ENCODE assay signal across 16 cellular contexts in the genomic region with DNA sequence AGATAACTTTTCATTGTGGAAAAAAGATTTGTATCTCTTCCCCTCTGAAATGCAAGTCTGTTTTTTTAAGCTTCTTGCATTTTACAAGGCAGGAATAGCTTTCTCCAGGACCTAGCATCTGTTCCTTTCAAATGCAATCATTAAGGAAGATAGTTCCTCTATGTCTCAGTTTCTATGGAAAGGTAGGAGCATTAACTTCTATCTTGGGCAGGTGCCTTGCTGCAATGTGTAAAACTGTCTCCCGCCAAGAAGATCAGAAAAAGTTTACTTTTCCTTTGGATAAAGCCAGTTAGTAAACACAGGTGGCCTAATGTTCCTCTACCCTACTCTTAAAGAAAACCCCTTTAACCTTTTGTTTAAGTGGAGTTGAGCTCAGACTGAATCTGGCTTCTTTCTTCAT.
DNase-seq lines count a peak whose midpoint lies in the region; ATAC-seq and TF ChIP-seq lines count a peak whose summit lies in the region.
"Had no signal": no experiment of that assay in that cellular context is flagged by ENCODE, and none has a peak within 500 bp of the region (broad histone marks: within the 10 kb centered on the region; RNA-seq: fewer than 3 reads in every experiment).

No MANE protein-coding gene starts in this region.

- H3K36me3 Mint-ChIP-seq in WTC11: no peaks in the 10 kb centered on the region
- H3K36me3 Mint-ChIP-seq in natural killer cell treated with Interleukin-12 subunit alpha and Interleukin-12 subunit beta and Interleukin-15 and Interleukin-18, amount 100 ng/mL, for 72 hours: no peaks in the 10 kb centered on the region
- H3K36me3 Mint-ChIP-seq: CD4-positive, alpha-beta memory T cell had no signal

- WGBS in mesendoderm (ENCODE audit: extremely low coverage, insufficient coverage, low lambda C conversion rate): no CpG with 5 or more reads among the region's 1 CpG

- DNase-seq in LNCaP clone FGC (ENCODE audit: low read depth) (peak; percentile 39), WTC11 (ENCODE audit: low spot score) (no peak), mesendoderm (peak; percentile 11), omental fat pad (ENCODE audit: low spot score) (no peak), NCI-H82 (lab: John Stamatoyannopoulos, UW) (no peak)
- DNase-seq in natural killer cell treated with Interleukin-12 subunit alpha and Interleukin-12 subunit beta and Interleukin-15 and Interleukin-18, amount 100 ng/mL, for 72 hours (ENCODE audit: low spot score): no peak
- DNase-seq: C1 segment of cervical spinal cord; Calu3; CD4-positive, alpha-beta memory T cell; COR-L47; DMS53; DMS79 treated with DMSO at 0.1 percent for 48 hours; GF-D8; GM23248; HFFc6 had no signal

- no peak overlapping the region for H3K4me2 ChIP-seq in mesendoderm (ENCODE audit: low read length)

- no peak overlapping the region for H3K56ac ChIP-seq in mesendoderm (ENCODE audit: low read length)

- no peak overlapping the region for H3K4me3 Mint-ChIP-seq in WTC11
- H3K4me3 Mint-ChIP-seq in natural killer cell treated with Interleukin-12 subunit alpha and Interleukin-12 subunit beta and Interleukin-15 and Interleukin-18, amount 100 ng/mL, for 72 hours: no peak overlapping the region
- H3K4me3 Mint-ChIP-seq: CD4-positive, alpha-beta memory T cell; HFFc6 had no signal

- H4K8ac ChIP-seq in mesendoderm (ENCODE audit: low read depth, low read length): no peak overlapping the region

- no peaks in the 10 kb centered on the region for H3K4me1 ChIP-seq in mesendoderm (ENCODE audit: control insufficient read depth, low read depth, low read length)
- H3K4me1 ChIP-seq: HAP-1 had no signal

- no peaks in the 10 kb centered on the region for H3K36me3 ChIP-seq in mesendoderm (ENCODE audit: control insufficient read depth, insufficient read depth, low read length)
- H3K36me3 ChIP-seq: HAP-1 had no signal

- H2BK120ac ChIP-seq in mesendoderm (ENCODE audit: low read depth, low read length): no peak overlapping the region

- H3K27me3 ChIP-seq in mesendoderm (ENCODE audit: insufficient read depth, low read length, poor library complexity): no peaks in the 10 kb centered on the region

- H3K9ac ChIP-seq in mesendoderm (ENCODE audit: low read length): no peak overlapping the region
- H3K9ac ChIP-seq: GM23248 had no signal

- H3K18ac ChIP-seq in mesendoderm (ENCODE audit: low read length): no peak overlapping the region

- no peak overlapping the region for H3K27ac ChIP-seq in mesendoderm (ENCODE audit: low read depth, low read length)
- H3K27ac ChIP-seq: GM23248 had no signal

- H3K27me3 Mint-ChIP-seq in WTC11 (ENCODE audit: low read depth): peaks cover 78% of the 10 kb centered on the region
- H3K27me3 Mint-ChIP-seq in natural killer cell treated with Interleukin-12 subunit alpha and Interleukin-12 subunit beta and Interleukin-15 and Interleukin-18, amount 100 ng/mL, for 72 hours: no peaks in the 10 kb centered on the region
- H3K27me3 Mint-ChIP-seq: CD4-positive, alpha-beta memory T cell had no signal

- ATAC-seq in WTC11 (peak; percentile 73), omental fat pad (ENCODE audit: low FRiP score) (no peak)
- no peak for ATAC-seq in natural killer cell treated with Interleukin-12 subunit alpha and Interleukin-12 subunit beta and Interleukin-15 and Interleukin-18, amount 100 ng/mL, for 72 hours

- H2BK5ac ChIP-seq in mesendoderm (ENCODE audit: low read length): no peak overlapping the region

- no peak overlapping the region for H3K23ac ChIP-seq in mesendoderm (ENCODE audit: low read length)

- H2BK15ac ChIP-seq in mesendoderm (replicated peaks; ENCODE audit: low read depth): no peak overlapping the region

- no peaks in the 10 kb centered on the region for H3K9me3 Mint-ChIP-seq in WTC11
- H3K9me3 Mint-ChIP-seq in natural killer cell treated with Interleukin-12 subunit alpha and Interleukin-12 subunit beta and Interleukin-15 and Interleukin-18, amount 100 ng/mL, for 72 hours: peaks cover 12% of the 10 kb centered on the region

- H3K79me1 ChIP-seq in mesendoderm (ENCODE audit: low read length): no peaks in the 10 kb centered on the region

- H2AK5ac ChIP-seq in mesendoderm (ENCODE audit: low read length): no peak overlapping the region

- no peak overlapping the region for H3K4ac ChIP-seq in mesendoderm (ENCODE audit: low read depth, low read length)

- POLR2A ChIA-PET in WTC11 (lab: Charles Lee): no interaction called here

- H3K4me3 ChIP-seq in LNCaP clone FGC (ENCODE audit: low read depth, low read length) (no peak overlapping the region), mesendoderm (ENCODE audit: low read length) (no peak overlapping the region)
- H3K4me3 ChIP-seq: GM23248, HAP-1 had no signal

- no peak overlapping the region for H3K27ac Mint-ChIP-seq in WTC11
- no peak overlapping the region for H3K27ac Mint-ChIP-seq in natural killer cell treated with Interleukin-12 subunit alpha and Interleukin-12 subunit beta and Interleukin-15 and Interleukin-18, amount 100 ng/mL, for 72 hours
- H3K27ac Mint-ChIP-seq: CD4-positive, alpha-beta memory T cell; HFFc6 had no signal

- H3K79me2 ChIP-seq in mesendoderm (ENCODE audit: control insufficient read depth, insufficient read depth, low read length): no peaks in the 10 kb centered on the region

- peaks cover 21% of the 10 kb centered on the region for H3K4me1 Mint-ChIP-seq in WTC11
- no peaks in the 10 kb centered on the region for H3K4me1 Mint-ChIP-seq in natural killer cell treated with Interleukin-12 subunit alpha and Interleukin-12 subunit beta and Interleukin-15 and Interleukin-18, amount 100 ng/mL, for 72 hours (ENCODE audit: low read depth in 2 of 2)
- H3K4me1 Mint-ChIP-seq: CD4-positive, alpha-beta memory T cell had no signal

- TF ChIP-seq CTCF in LNCaP clone FGC (IDR thresholded peaks at IDR 0.05; ENCODE audit: control insufficient read depth, extremely low read depth, insufficient read depth) (no peak), WTC11 (IDR thresholded peaks at IDR 0.05) (no peak), omental fat pad (IDR thresholded peaks at IDR 0.05) (no peak)

- H4K5ac ChIP-seq in mesendoderm (ENCODE audit: low read length): no peak overlapping the region

- CTCF ChIA-PET in WTC11 (lab: Charles Lee): interaction anchor here (1.2 kb wide), 1 partner anchor 14 kb away, joined by 4 read pairs; no protein-coding TSS in a partner anchor

TF ChIP-seq in WTC11, 78 proteins besides CTCF, POLR2A, EP300 and RAD21:
- no peak for TF ChIP-seq KAT7 (CRISPR knock-in tag; IDR thresholded peaks at IDR 0.05; ENCODE audit: borderline replicate concordance)

Comparison
In these comparisons a context has a peak if more than half of its experiments do, and no peak if none do; other contexts are left out.
1. DNase-seq: peak in LNCaP clone FGC (single experiment) and mesendoderm (single experiment); none in WTC11 (single experiment), omental fat pad (single experiment), NCI-H82 (single experiment) and natural killer cell treated with Interleukin-12 subunit alpha and Interleukin-12 subunit beta and Interleukin-15 and Interleukin-18, amount 100 ng/mL, for 72 hours (single experiment).